In genomic region chr17:81877569-81877968, GRCh38 we compare ENCODE assay signal across 25 cellular contexts. TPM values are rescaled to one million over a fixed set of nuclear protein-coding genes. Genes with fewer than 3 reads are reported as not detected.
"Had no signal": no experiment of that assay in that cellular context is flagged by ENCODE, and none has a peak within 500 bp of the region (broad histone marks: within the 10 kb centered on the region; RNA-seq: fewer than 3 reads in every experiment).

No MANE protein-coding gene starts in this region.

- H3K27me3 ChIP-seq: colonic mucosa, heart left ventricle, ovary, right atrium auricular region, sigmoid colon, stomach had no signal

- H3K36me3 Mint-ChIP-seq: naive B cell had no signal

- H3K27ac ChIP-seq: colonic mucosa, heart left ventricle, ovary, right atrium auricular region, sigmoid colon, skin epidermis, stomach, thoracic aorta had no signal

- H3K9me3 Mint-ChIP-seq: naive B cell, nephron had no signal

- H3K9me3 ChIP-seq: colonic mucosa, heart left ventricle, ovary, right atrium auricular region, sigmoid colon, stomach, thoracic aorta had no signal

- H3K36me3 ChIP-seq: colonic mucosa, ovary had no signal

- H3K4me3 ChIP-seq: colonic mucosa, heart left ventricle, ovary, right atrium auricular region, sigmoid colon, skin epidermis, stomach, thoracic aorta had no signal

- FAIRE-seq: frontal cortex, urothelium cell line had no signal

- H3K4me3 Mint-ChIP-seq: nephron had no signal

- H3K4me1 Mint-ChIP-seq: nephron had no signal

- H3K27ac Mint-ChIP-seq: nephron had no signal

- ATAC-seq: esophagus mucosa, heart left ventricle, left colon, left ventricle myocardium superior had no signal

- H3K4me1 ChIP-seq: colonic mucosa had no signal

- H3K27me3 Mint-ChIP-seq: naive B cell had no signal

- DNase-seq: colonic mucosa; effector CD4-positive, alpha-beta T cell; heart left ventricle; hippocampal formation; left colon; left ventricle myocardium superior; mesendoderm; naive B cell; ovary; sigmoid colon; stimulated activated CD4-positive, alpha-beta T cell treated with anti-CD3 and anti-CD28 coated beads, Interleukin-2, amount 100 ng/mL, for 24 hours; stimulated activated CD4-positive, alpha-beta T cell treated with anti-CD3 and anti-CD28 coated beads, Interleukin-4, amount 100 ng/mL, for 4 hours; stimulated activated naive CD4-positive, alpha-beta T cell; stomach; substantia nigra; trophoblast cell had no signal

RNA-seq across cellular contexts. Expression of gene NPB, which starts 24.5 kb away (rescaled TPM):
- total RNA-seq: dermis microvascular lymphatic vessel endothelial cell, lung microvascular endothelial cell had no signal
